1 cellular context compared by ENCODE assay signal in the genomic region with DNA sequence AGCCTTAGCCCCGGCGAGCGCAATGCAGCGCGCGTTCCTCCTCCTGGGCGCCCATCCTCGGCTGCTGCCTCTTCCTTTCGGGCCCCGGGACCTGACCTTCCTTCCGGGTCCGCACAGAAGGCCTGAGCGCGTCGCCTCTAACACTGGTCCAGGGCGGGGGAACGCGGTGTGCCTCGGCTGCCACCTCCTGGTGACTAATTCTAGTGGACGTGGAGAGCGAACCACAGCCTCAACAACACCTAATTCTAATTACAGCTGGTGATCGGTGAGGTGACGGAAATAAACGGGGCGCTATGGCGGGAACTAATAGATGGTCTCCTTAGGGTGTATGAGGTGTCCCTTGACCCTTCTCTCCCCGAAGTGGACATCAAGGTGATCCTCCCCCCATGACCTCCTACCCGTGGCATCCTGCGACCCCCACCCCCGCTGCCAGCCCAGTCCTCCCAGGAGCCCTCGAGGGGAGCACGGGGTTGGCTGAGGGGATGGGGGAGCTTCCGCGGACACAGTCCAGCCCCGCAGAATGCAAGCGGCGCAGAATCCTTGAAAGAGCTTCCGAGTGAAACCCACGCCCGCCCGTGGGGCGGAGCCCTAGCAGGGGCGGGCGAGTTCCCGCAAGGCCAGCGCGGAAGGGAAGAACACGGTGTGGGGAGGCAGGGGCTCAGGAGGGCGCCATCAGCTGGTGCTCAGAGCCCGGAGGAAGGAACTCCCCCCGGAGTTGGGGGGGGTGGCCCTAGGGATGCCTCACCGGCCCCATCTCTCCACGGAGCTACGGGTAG.
TF ChIP-seq lines count a peak whose summit lies in the region.

No MANE protein-coding gene starts in this region.

TF ChIP-seq in GM12878, 131 proteins besides CTCF, POLR2A, EP300 and RAD21 (continues in another document):
- TF ChIP-seq ZBED1 (IDR thresholded peaks at IDR 0.05; ENCODE audit: borderline replicate concordance) (no peak), STAT3 (IDR thresholded peaks at IDR 0.05; ENCODE audit: low read depth, low read length) (no peak), GABPA (IDR thresholded peaks at IDR 0.05; ENCODE audit: low read depth) (no peak), SKIL (IDR thresholded peaks at IDR 0.05; ENCODE audit: low read depth, poor library complexity, severe bottlenecking) (no peak), POLR2AphosphoS5 (IDR thresholded peaks at IDR 0.05; ENCODE audit: low read length) (peak; percentile 40; the same call in 1 of the 2 replicates), RELA (IDR thresholded peaks at IDR 0.05; ENCODE audit: borderline replicate concordance, partially characterized antibody) (peak; percentile 37), NBN (IDR thresholded peaks at IDR 0.05) (peak; percentile 56; the same call in 1 of the 2 replicates), PRDM15 (CRISPR knock-in tag; IDR thresholded peaks at IDR 0.05) (no peak), ZNF592 (IDR thresholded peaks at IDR 0.05) (peak; percentile 22; the same call in 1 of the 2 replicates), EED (IDR thresholded peaks at IDR 0.05; ENCODE audit: low read depth) (no peak), DPF2 (IDR thresholded peaks at IDR 0.05) (0 out of 2 replicates have a peak, but pooled peaks have one; percentile 12), STAT1 (conservative IDR thresholded peaks at IDR 0.05) (no peak), RFX5 (IDR thresholded peaks at IDR 0.05; ENCODE audit: low read depth, low read length) (no peak), POU2F2 (IDR thresholded peaks at IDR 0.05; ENCODE audit: borderline replicate concordance, low read depth, low read length) (no peak; the same call in 2 of the 3 replicates), BHLHE40 (IDR thresholded peaks at IDR 0.05; ENCODE audit: borderline replicate concordance in 1 of 2, low read depth in 2 of 2, low read length in 1 of 2) (peak in 1 of 2 experiments; percentile 31; a peak in 1 of 4 replicates), USF1 (IDR thresholded peaks at IDR 0.05; ENCODE audit: borderline replicate concordance, extremely low read length, insufficient read depth, low read depth, low read length) (no peak), ZSCAN29 (IDR thresholded peaks at IDR 0.05) (no peak), ZNF274 (IDR thresholded peaks at IDR 0.05; ENCODE audit: insufficient read depth, insufficient read length) (no peak), MAX (IDR thresholded peaks at IDR 0.05; ENCODE audit: low read depth, low read length) (no peak), CBX3 (IDR thresholded peaks at IDR 0.05; ENCODE audit: borderline replicate concordance, low read depth) (no peak), ZNF217 (IDR thresholded peaks at IDR 0.05) (no peak), HDAC2 (IDR thresholded peaks at IDR 0.05) (no peak), CREM (IDR thresholded peaks at IDR 0.05; ENCODE audit: low read depth) (peak; percentile 76), NFXL1 (IDR thresholded peaks at IDR 0.05; ENCODE audit: borderline replicate concordance) (no peak), CHD2 (IDR thresholded peaks at IDR 0.05; ENCODE audit: borderline replicate concordance, low read depth, low read length) (no peak), SUZ12 (IDR thresholded peaks at IDR 0.05; ENCODE audit: unreplicated experiment) (no peak), SMARCA5 (IDR thresholded peaks at IDR 0.05) (peak; percentile 78)
- TF ChIP-seq, protein P1, sequence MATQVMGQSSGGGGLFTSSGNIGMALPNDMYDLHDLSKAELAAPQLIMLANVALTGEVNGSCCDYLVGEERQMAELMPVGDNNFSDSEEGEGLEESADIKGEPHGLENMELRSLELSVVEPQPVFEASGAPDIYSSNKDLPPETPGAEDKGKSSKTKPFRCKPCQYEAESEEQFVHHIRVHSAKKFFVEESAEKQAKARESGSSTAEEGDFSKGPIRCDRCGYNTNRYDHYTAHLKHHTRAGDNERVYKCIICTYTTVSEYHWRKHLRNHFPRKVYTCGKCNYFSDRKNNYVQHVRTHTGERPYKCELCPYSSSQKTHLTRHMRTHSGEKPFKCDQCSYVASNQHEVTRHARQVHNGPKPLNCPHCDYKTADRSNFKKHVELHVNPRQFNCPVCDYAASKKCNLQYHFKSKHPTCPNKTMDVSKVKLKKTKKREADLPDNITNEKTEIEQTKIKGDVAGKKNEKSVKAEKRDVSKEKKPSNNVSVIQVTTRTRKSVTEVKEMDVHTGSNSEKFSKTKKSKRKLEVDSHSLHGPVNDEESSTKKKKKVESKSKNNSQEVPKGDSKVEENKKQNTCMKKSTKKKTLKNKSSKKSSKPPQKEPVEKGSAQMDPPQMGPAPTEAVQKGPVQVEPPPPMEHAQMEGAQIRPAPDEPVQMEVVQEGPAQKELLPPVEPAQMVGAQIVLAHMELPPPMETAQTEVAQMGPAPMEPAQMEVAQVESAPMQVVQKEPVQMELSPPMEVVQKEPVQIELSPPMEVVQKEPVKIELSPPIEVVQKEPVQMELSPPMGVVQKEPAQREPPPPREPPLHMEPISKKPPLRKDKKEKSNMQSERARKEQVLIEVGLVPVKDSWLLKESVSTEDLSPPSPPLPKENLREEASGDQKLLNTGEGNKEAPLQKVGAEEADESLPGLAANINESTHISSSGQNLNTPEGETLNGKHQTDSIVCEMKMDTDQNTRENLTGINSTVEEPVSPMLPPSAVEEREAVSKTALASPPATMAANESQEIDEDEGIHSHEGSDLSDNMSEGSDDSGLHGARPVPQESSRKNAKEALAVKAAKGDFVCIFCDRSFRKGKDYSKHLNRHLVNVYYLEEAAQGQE (IDR thresholded peaks at IDR 0.05; ENCODE audit: low read depth, low read length) = no peak
- TF ChIP-seq, protein P2, sequence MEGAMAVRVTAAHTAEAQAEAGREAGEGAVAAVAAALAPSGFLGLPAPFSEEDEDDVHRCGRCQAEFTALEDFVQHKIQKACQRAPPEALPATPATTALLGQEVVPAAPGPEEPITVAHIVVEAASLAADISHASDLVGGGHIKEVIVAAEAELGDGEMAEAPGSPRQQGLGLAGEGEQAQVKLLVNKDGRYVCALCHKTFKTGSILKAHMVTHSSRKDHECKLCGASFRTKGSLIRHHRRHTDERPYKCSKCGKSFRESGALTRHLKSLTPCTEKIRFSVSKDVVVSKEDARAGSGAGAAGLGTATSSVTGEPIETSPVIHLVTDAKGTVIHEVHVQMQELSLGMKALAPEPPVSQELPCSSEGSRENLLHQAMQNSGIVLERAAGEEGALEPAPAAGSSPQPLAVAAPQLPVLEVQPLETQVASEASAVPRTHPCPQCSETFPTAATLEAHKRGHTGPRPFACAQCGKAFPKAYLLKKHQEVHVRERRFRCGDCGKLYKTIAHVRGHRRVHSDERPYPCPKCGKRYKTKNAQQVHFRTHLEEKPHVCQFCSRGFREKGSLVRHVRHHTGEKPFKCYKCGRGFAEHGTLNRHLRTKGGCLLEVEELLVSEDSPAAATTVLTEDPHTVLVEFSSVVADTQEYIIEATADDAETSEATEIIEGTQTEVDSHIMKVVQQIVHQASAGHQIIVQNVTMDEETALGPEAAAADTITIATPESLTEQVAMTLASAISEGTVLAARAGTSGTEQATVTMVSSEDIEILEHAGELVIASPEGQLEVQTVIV (IDR thresholded peaks at IDR 0.05; ENCODE audit: borderline replicate concordance, partially characterized antibody) = no peak
- TF ChIP-seq, protein P3, sequence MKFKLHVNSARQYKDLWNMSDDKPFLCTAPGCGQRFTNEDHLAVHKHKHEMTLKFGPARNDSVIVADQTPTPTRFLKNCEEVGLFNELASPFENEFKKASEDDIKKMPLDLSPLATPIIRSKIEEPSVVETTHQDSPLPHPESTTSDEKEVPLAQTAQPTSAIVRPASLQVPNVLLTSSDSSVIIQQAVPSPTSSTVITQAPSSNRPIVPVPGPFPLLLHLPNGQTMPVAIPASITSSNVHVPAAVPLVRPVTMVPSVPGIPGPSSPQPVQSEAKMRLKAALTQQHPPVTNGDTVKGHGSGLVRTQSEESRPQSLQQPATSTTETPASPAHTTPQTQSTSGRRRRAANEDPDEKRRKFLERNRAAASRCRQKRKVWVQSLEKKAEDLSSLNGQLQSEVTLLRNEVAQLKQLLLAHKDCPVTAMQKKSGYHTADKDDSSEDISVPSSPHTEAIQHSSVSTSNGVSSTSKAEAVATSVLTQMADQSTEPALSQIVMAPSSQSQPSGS (IDR thresholded peaks at IDR 0.05; ENCODE audit: low read length) = no peak
- TF ChIP-seq, protein P4, sequence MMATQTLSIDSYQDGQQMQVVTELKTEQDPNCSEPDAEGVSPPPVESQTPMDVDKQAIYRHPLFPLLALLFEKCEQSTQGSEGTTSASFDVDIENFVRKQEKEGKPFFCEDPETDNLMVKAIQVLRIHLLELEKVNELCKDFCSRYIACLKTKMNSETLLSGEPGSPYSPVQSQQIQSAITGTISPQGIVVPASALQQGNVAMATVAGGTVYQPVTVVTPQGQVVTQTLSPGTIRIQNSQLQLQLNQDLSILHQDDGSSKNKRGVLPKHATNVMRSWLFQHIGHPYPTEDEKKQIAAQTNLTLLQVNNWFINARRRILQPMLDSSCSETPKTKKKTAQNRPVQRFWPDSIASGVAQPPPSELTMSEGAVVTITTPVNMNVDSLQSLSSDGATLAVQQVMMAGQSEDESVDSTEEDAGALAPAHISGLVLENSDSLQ (IDR thresholded peaks at IDR 0.05) = no peak
